Comparison of ENCODE assay signal across 9 cellular contexts in the genomic region with DNA sequence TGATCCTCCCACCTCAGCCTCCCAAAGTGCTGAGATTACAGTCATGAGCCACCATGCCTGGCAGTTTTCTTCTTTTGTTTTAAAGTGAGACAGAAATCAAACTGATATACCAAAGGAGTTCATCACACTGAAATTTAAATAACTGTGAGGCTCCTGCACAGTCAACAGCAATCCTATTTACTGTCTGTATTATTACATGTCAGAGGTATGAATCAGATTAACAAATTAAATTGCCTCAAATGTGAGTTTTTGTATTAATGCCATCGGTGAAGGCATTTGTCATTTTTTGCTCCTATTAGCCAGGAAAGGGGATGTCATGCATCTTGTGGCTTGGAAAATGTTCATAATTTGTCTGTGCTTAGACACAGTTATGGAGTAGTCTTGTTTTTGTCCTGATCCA. TPM values are rescaled to one million over a fixed set of nuclear protein-coding genes. Genes with fewer than 3 reads are reported as not detected.
"Had no signal": no experiment of that assay in that cellular context is flagged by ENCODE, and none has a peak within 500 bp of the region (broad histone marks: within the 10 kb centered on the region; RNA-seq: fewer than 3 reads in every experiment).

No MANE protein-coding gene starts in this region.

- H3K4me3 ChIP-seq: GM23248, GM23338, HAP-1 had no signal

- DNase-seq: GM23248, GOT3, H7, H9, HCEC 1CT, HFFc6 had no signal

- H3K36me3 ChIP-seq: HAP-1 had no signal

- H3K9ac ChIP-seq: GM23248 had no signal

- ATAC-seq: GM23338, HCT116 had no signal

- H3K27ac ChIP-seq: GM23248 had no signal

- H3K9me3 ChIP-seq: HAP-1 had no signal

- H3K4me1 ChIP-seq: HAP-1 had no signal

- H3K4me2 ChIP-seq: GM23338 had no signal

- H2AFZ ChIP-seq: GM23248, GM23338 had no signal

RNA-seq across cellular contexts. Expression of a gene that starts 20.4 kb away (rescaled TPM):
- polyA plus RNA-seq: GM23248, GM23338 had no signal
